In the genomic region with DNA sequence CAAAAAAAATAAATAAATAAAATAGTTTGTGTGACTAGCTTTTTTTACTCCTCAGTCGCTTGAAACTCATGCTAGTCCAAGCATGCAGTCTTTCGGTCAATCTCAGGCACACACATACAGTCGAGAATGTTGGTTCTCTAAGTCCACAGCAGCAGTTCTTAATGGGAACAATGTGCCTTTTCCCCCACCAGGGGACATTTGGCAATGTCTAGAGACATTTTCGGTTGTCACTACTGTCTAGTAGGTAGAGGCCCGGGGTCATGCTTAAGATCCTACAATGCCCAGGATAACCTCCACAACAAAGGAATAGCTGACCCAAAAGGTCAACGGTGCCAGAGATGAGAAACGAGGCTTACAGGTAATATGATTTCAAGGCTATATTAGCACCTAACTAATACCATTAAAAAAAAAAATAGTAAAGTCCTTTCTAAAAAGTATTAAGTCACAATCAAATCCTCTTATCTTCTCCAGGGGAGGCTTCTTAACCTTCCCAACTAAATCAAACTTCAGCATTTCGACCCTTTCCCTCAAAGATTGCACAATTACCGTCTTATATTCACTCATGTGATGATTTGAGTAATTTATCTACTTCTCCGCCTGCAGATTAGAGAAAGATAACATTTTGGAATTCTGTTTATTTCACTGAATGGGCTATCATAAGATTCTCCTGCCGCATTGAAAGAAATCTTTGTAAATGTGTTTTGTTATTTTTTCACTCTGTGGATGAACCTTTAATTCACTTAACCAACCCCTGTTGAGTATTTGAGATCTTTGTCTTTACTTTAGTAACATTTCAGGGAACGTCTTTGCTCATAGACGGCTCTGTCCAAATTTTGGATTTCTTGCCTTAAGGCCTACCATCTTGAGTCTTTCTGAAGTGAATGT, we compare ENCODE assay signal across 20 cellular contexts. TPM values are rescaled to one million over a fixed set of nuclear protein-coding genes. Genes with fewer than 3 reads are reported as not detected.
DNase-seq lines count a peak whose midpoint lies in the region; TF ChIP-seq lines count a peak whose summit lies in the region.
"Had no signal": no experiment of that assay in that cellular context is flagged by ENCODE, and none has a peak within 500 bp of the region (broad histone marks: within the 10 kb centered on the region; RNA-seq: fewer than 3 reads in every experiment).

No MANE protein-coding gene starts in this region.

- H3K27me3 Mint-ChIP-seq in mesothelial cell of epicardium (ENCODE audit: low read depth): peaks cover 4% of the 10 kb centered on the region

- H3K27ac Mint-ChIP-seq in mesothelial cell of epicardium: peak overlapping the region; percentile 19
- H3K27ac Mint-ChIP-seq: activated naive CD8-positive, alpha-beta T cell; activated T-helper 17 cell treated with anti-CD3 and anti-CD28 coated beads, Interleukin-2, amount 50 U/mL, for 72 hours; CD4-positive, alpha-beta memory T cell; naive thymus-derived CD8-positive, alpha-beta T cell; stimulated activated effector memory CD8-positive, alpha-beta T cell treated with anti-CD3 and anti-CD28 coated beads, Interleukin-12 subunit alpha, Interleukin-12 subunit beta, amount 100 ng/mL, for 72 hours had no signal

- H3K36me3 Mint-ChIP-seq in mesothelial cell of epicardium: no peaks in the 10 kb centered on the region
- H3K36me3 Mint-ChIP-seq: activated naive CD8-positive, alpha-beta T cell; CD4-positive, alpha-beta memory T cell; stimulated activated effector memory CD8-positive, alpha-beta T cell treated with anti-CD3 and anti-CD28 coated beads, Interleukin-12 subunit alpha, Interleukin-12 subunit beta, amount 100 ng/mL, for 72 hours had no signal

- TF ChIP-seq CTCF in GM12873 (IDR thresholded peaks at IDR 0.05; ENCODE audit: insufficient read depth, low read depth, low read length, missing control alignments) (peak; percentile 7), mesothelial cell of epicardium (IDR thresholded peaks at IDR 0.05; ENCODE audit: unreplicated experiment) (no peak), osteoblast (IDR thresholded peaks at IDR 0.05; ENCODE audit: extremely low read depth, low read depth, low read length) (no peak), RWPE1 (conservative IDR thresholded peaks at IDR 0.05; ENCODE audit: low read depth) (no peak)

- no peak overlapping the region for H2AFZ ChIP-seq in osteoblast (ENCODE audit: low read length)
- H2AFZ ChIP-seq: GM23248 had no signal

- no peaks in the 10 kb centered on the region for H3K79me2 ChIP-seq in osteoblast (ENCODE audit: insufficient read depth, low read length)

- CTCF ChIA-PET in RWPE1 (lab: Yijun Ruan, JAX): interaction anchor here (0.6 to 2.3 kb wide), 6 partner anchors 10 to 273 kb away, joined by 3 to 11 read pairs (median 4); no protein-coding TSS in a partner anchor

- POLR2A ChIA-PET in RWPE1 (lab: Yijun Ruan, JAX; ENCODE audit: low non-redundant PET): no interaction called here

- peaks cover 21% of the 10 kb centered on the region for H3K4me1 Mint-ChIP-seq in mesothelial cell of epicardium
- H3K4me1 Mint-ChIP-seq: CD4-positive, alpha-beta memory T cell; naive thymus-derived CD8-positive, alpha-beta T cell; stimulated activated effector memory CD8-positive, alpha-beta T cell treated with anti-CD3 and anti-CD28 coated beads, Interleukin-12 subunit alpha, Interleukin-12 subunit beta, amount 100 ng/mL, for 72 hours had no signal

- peak; percentile 16 for DNase-seq in NAMALWA (ENCODE audit: low spot score)
- DNase-seq in cerebellar cortex (ENCODE audit: low spot score): peak; percentile 44
- no peak for DNase-seq in mesothelial cell of epicardium (ENCODE audit: low spot score in 2 of 2, unreplicated experiment in 2 of 2)
- DNase-seq in osteoblast (ENCODE audit: insufficient read length, low spot score, missing footprints): no peak
- DNase-seq in NCI-H446 treated with DMSO at 0.1 percent for 48 hours (lab: John Stamatoyannopoulos, UW): no peak
- no peak for DNase-seq in RWPE1 (ENCODE audit: low spot score)
- no peak for DNase-seq in middle frontal gyrus (ENCODE audit: extremely low spot score, low spot score)
- DNase-seq: activated CD4-positive, alpha-beta T cell treated with anti-CD3 and anti-CD28 coated beads for 48 hours; CD4-positive, alpha-beta memory T cell; naive thymus-derived CD8-positive, alpha-beta T cell; NCI-H1105 treated with DMSO at 0.1 percent for 48 hours; NCI-H2107; NCI-H510A; thyroid gland had no signal

- H3K4me1 ChIP-seq in osteoblast (ENCODE audit: insufficient read depth, low read length): no peaks in the 10 kb centered on the region

- no peaks in the 10 kb centered on the region for H4K20me1 ChIP-seq in osteoblast (ENCODE audit: insufficient read depth, low read length)

- no peak overlapping the region for H3K4me3 Mint-ChIP-seq in mesothelial cell of epicardium
- H3K4me3 Mint-ChIP-seq: activated naive CD8-positive, alpha-beta T cell; activated T-helper 17 cell treated with anti-CD3 and anti-CD28 coated beads, Interleukin-2, amount 50 U/mL, for 72 hours; CD4-positive, alpha-beta memory T cell; naive thymus-derived CD8-positive, alpha-beta T cell; stimulated activated effector memory CD8-positive, alpha-beta T cell treated with anti-CD3 and anti-CD28 coated beads, Interleukin-12 subunit alpha, Interleukin-12 subunit beta, amount 100 ng/mL, for 72 hours had no signal

- H3K4me3 ChIP-seq in osteoblast (ENCODE audit: insufficient read depth, low read length): no peak overlapping the region
- H3K4me3 ChIP-seq: GM23248, thyroid gland had no signal

- no peaks in the 10 kb centered on the region for H3K9me3 Mint-ChIP-seq in mesothelial cell of epicardium
- H3K9me3 Mint-ChIP-seq: activated T-helper 17 cell treated with anti-CD3 and anti-CD28 coated beads, Interleukin-2, amount 50 U/mL, for 72 hours; CD4-positive, alpha-beta memory T cell; stimulated activated effector memory CD8-positive, alpha-beta T cell treated with anti-CD3 and anti-CD28 coated beads, Interleukin-12 subunit alpha, Interleukin-12 subunit beta, amount 100 ng/mL, for 72 hours had no signal

- H3K27me3 ChIP-seq in osteoblast (ENCODE audit: insufficient read depth, low read length): peaks cover 4% of the 10 kb centered on the region
- H3K27me3 ChIP-seq: thyroid gland had no signal

- no peaks in the 10 kb centered on the region for H3K36me3 ChIP-seq in osteoblast (ENCODE audit: insufficient read depth, low read length)
- H3K36me3 ChIP-seq: thyroid gland had no signal

- H3K4me2 ChIP-seq in osteoblast (ENCODE audit: insufficient read depth, low read length): no peak overlapping the region

- H3K27ac ChIP-seq in osteoblast (ENCODE audit: low read depth, low read length) (no peak overlapping the region), RWPE1 (no peak overlapping the region)
- H3K27ac ChIP-seq: GM23248, thyroid gland had no signal

- H3K9me3 ChIP-seq in osteoblast (ENCODE audit: low read depth, low read length): no peaks in the 10 kb centered on the region
- H3K9me3 ChIP-seq: thyroid gland had no signal

RNA-seq across cellular contexts. Expression of a gene that starts 8.1 kb away (rescaled TPM):
- total RNA-seq in mesothelial cell of epicardium (14.8 to 20.5 TPM (median 18.9 TPM) in 3 replicates), osteoblast (3.3 and 3.5 TPM in 2 replicates)
- total RNA-seq: GM23248; HT1080; naive thymus-derived CD8-positive, alpha-beta T cell had no signal

RNA-seq across cellular contexts. Expression of a gene that starts 42.2 kb away (rescaled TPM):
- total RNA-seq in mesothelial cell of epicardium (77.1 to 80.0 TPM (median 79.1 TPM) in 3 replicates), osteoblast (46.0 and 48.9 TPM in 2 replicates)

Comparison
In these comparisons a context has a peak if more than half of its experiments do, and no peak if none do; other contexts are left out.
1. DNase-seq: peak in NAMALWA (single experiment) and cerebellar cortex (single experiment); none in mesothelial cell of epicardium (0 of 2), osteoblast (single experiment), NCI-H446 treated with DMSO at 0.1 percent for 48 hours (single experiment), RWPE1 (single experiment) and middle frontal gyrus (single experiment).